In genomic region chr4:40200881-40201797, GRCh38 we compare ENCODE assay signal across 9 cellular contexts. TPM values are rescaled to one million over a fixed set of nuclear protein-coding genes. Genes with fewer than 3 reads are reported as not detected.
A peak's percentile ranks its signal among the peaks of the same experiment; 100 is the strongest.
DNase-seq lines count a peak whose midpoint lies in the region; ATAC-seq and TF ChIP-seq lines count a peak whose summit lies in the region.
"Had no signal": no experiment of that assay in that cellular context is flagged by ENCODE, and none has a peak within 500 bp of the region (broad histone marks: within the 10 kb centered on the region; RNA-seq: fewer than 3 reads in every experiment).

No MANE protein-coding gene starts in this region.

- H3K9ac ChIP-seq in MM.1S (ENCODE audit: low read length) (peak overlapping the region; percentile 95), mesendoderm (ENCODE audit: low read length) (no peak overlapping the region)

- H3K79me2 ChIP-seq in MM.1S (ENCODE audit: low read length) = peaks cover 97% of the 10 kb centered on the region
- H3K79me2 ChIP-seq in mesendoderm (ENCODE audit: control insufficient read depth, insufficient read depth, low read length) = no peaks in the 10 kb centered on the region

- peak overlapping the region; percentile 93 for H3K4me3 Mint-ChIP-seq in activated CD8-positive, alpha-beta T cell treated with anti-CD3 and anti-CD28 coated beads, Interleukin-2, amount 10 ng/mL, durations not matched to agents 7 days and 5 days
- H3K4me3 Mint-ChIP-seq in natural killer cell treated with Interleukin-12 subunit alpha and Interleukin-12 subunit beta and Interleukin-15 and Interleukin-18, amount 100 ng/mL, for 72 hours = peak overlapping the region; percentile 99
- H3K4me3 Mint-ChIP-seq in progenitor cell of endocrine pancreas (ENCODE audit: low read depth) = no peak overlapping the region

- POLR2A ChIA-PET in activated CD8-positive, alpha-beta T cell treated with anti-CD3 and anti-CD28 coated beads, Interleukin-2, amount 10 ng/mL, durations not matched to agents 7 days and 5 days (lab: Charles Lee) = interaction anchor here (0.5 to 18.3 kb wide), 19 partner anchors 6 to 503 kb away, joined by 3 to 517 read pairs (median 10); partner anchors contain the start of genes N4BP2, RHOH and UBE2K

- H3K9me3 Mint-ChIP-seq in activated CD8-positive, alpha-beta T cell treated with anti-CD3 and anti-CD28 coated beads, Interleukin-2, amount 10 ng/mL, durations not matched to agents 7 days and 5 days (ENCODE audit: insufficient read depth) = no peaks in the 10 kb centered on the region
- H3K9me3 Mint-ChIP-seq in natural killer cell treated with Interleukin-12 subunit alpha and Interleukin-12 subunit beta and Interleukin-15 and Interleukin-18, amount 100 ng/mL, for 72 hours = no peaks in the 10 kb centered on the region
- H3K9me3 Mint-ChIP-seq in progenitor cell of endocrine pancreas (ENCODE audit: low read depth) = no peaks in the 10 kb centered on the region

- TF ChIP-seq CTCF in GM12865 (IDR thresholded peaks at IDR 0.05; ENCODE audit: insufficient read depth, low read depth, low read length, missing control alignments) (no peak), MM.1S (IDR thresholded peaks at IDR 0.05; ENCODE audit: low read length) (no peak), progenitor cell of endocrine pancreas (IDR thresholded peaks at IDR 0.05; ENCODE audit: unreplicated experiment) (no peak)

- H4K5ac ChIP-seq in mesendoderm (ENCODE audit: low read length) = no peak overlapping the region

- H3K4me2 ChIP-seq in MM.1S (ENCODE audit: low read depth, low read length) (peak overlapping the region; percentile 92), mesendoderm (ENCODE audit: low read length) (no peak overlapping the region)

- WGBS in mesendoderm (ENCODE audit: extremely low coverage, insufficient coverage, low lambda C conversion rate) = no CpG with 5 or more reads among the region's 13 CpGs

- no peaks in the 10 kb centered on the region for H3K79me1 ChIP-seq in mesendoderm (ENCODE audit: low read length)

- H2BK120ac ChIP-seq in mesendoderm (ENCODE audit: low read depth, low read length) = no peak overlapping the region

- H3K27ac Mint-ChIP-seq in activated CD8-positive, alpha-beta T cell treated with anti-CD3 and anti-CD28 coated beads, Interleukin-2, amount 10 ng/mL, durations not matched to agents 7 days and 5 days = peak overlapping the region; percentile 96
- peak overlapping the region; percentile 98 for H3K27ac Mint-ChIP-seq in natural killer cell treated with Interleukin-12 subunit alpha and Interleukin-12 subunit beta and Interleukin-15 and Interleukin-18, amount 100 ng/mL, for 72 hours
- H3K27ac Mint-ChIP-seq in progenitor cell of endocrine pancreas = no peak overlapping the region

- CTCF ChIA-PET in activated CD8-positive, alpha-beta T cell treated with anti-CD3 and anti-CD28 coated beads, Interleukin-2, amount 10 ng/mL, durations not matched to agents 7 days and 5 days (lab: Charles Lee) = interaction anchor here (0.9 to 11.9 kb wide), 9 partner anchors 10 to 116 kb away, joined by 3 to 149 read pairs (median 10); no protein-coding TSS in a partner anchor

- H2BK5ac ChIP-seq in mesendoderm (ENCODE audit: low read length) = no peak overlapping the region

- no peaks in the 10 kb centered on the region for H3K9me2 ChIP-seq in MM.1S (replicated peaks; ENCODE audit: insufficient read depth, low read length)

- peaks cover 91% of the 10 kb centered on the region for H3F3A ChIP-seq in MM.1S (ENCODE audit: insufficient read depth, low read length)

- H3K4me1 ChIP-seq in MM.1S (ENCODE audit: low read length) (peaks cover 16% of the 10 kb centered on the region), mesendoderm (ENCODE audit: control insufficient read depth, low read depth, low read length) (peaks cover 10% of the 10 kb centered on the region)

- H4K20me1 ChIP-seq in MM.1S (ENCODE audit: insufficient read depth, low read length) = peaks cover 1% of the 10 kb centered on the region; the same call in 1 of the 2 replicates

- peaks cover 35% of the 10 kb centered on the region for H3K4me1 Mint-ChIP-seq in activated CD8-positive, alpha-beta T cell treated with anti-CD3 and anti-CD28 coated beads, Interleukin-2, amount 10 ng/mL, durations not matched to agents 7 days and 5 days (ENCODE audit: low read depth)
- peaks cover 61 to 85% of the 10 kb centered on the region in 2 donors for H3K4me1 Mint-ChIP-seq in natural killer cell treated with Interleukin-12 subunit alpha and Interleukin-12 subunit beta and Interleukin-15 and Interleukin-18, amount 100 ng/mL, for 72 hours (ENCODE audit: low read depth in 2 of 2)
- peaks cover 11% of the 10 kb centered on the region for H3K4me1 Mint-ChIP-seq in progenitor cell of endocrine pancreas (ENCODE audit: low read depth)

- peak overlapping the region; percentile 97 for H3K27ac ChIP-seq in MM.1S (ENCODE audit: low read length)
- H3K27ac ChIP-seq in mesendoderm (ENCODE audit: low read depth, low read length) = no peak overlapping the region

- H4K8ac ChIP-seq in mesendoderm (ENCODE audit: low read depth, low read length) = no peak overlapping the region

- H2AFZ ChIP-seq in MM.1S (ENCODE audit: low read length) = no peak overlapping the region

- peak; percentile 73 for DNase-seq in GM12865 (ENCODE audit: low read depth)
- DNase-seq in MM.1S = peak; percentile 40
- peak; percentile 45 for DNase-seq in activated CD8-positive, alpha-beta T cell treated with anti-CD3 and anti-CD28 coated beads, Interleukin-2, amount 10 ng/mL, durations not matched to agents 7 days and 5 days
- no peak for DNase-seq in natural killer cell treated with Interleukin-12 subunit alpha and Interleukin-12 subunit beta and Interleukin-15 and Interleukin-18, amount 100 ng/mL, for 72 hours (ENCODE audit: low spot score)
- no peak for DNase-seq in effector CD8-positive, alpha-beta T cell (lab: John Stamatoyannopoulos, UW)
- DNase-seq in progenitor cell of endocrine pancreas (ENCODE audit: low spot score, unreplicated experiment) = no peak
- no peak for DNase-seq in mesendoderm
- DNase-seq: NCI-H1105 had no signal

- H2BK15ac ChIP-seq in mesendoderm (replicated peaks; ENCODE audit: low read depth) = no peak overlapping the region

- H3K36me3 Mint-ChIP-seq in activated CD8-positive, alpha-beta T cell treated with anti-CD3 and anti-CD28 coated beads, Interleukin-2, amount 10 ng/mL, durations not matched to agents 7 days and 5 days (ENCODE audit: low read depth) = peaks cover 90% of the 10 kb centered on the region
- peaks cover 39% of the 10 kb centered on the region for H3K36me3 Mint-ChIP-seq in natural killer cell treated with Interleukin-12 subunit alpha and Interleukin-12 subunit beta and Interleukin-15 and Interleukin-18, amount 100 ng/mL, for 72 hours
- H3K36me3 Mint-ChIP-seq in progenitor cell of endocrine pancreas (ENCODE audit: insufficient read depth) = no peaks in the 10 kb centered on the region

- H3K23ac ChIP-seq in mesendoderm (ENCODE audit: low read length) = no peak overlapping the region

- no peak overlapping the region for H3K18ac ChIP-seq in mesendoderm (ENCODE audit: low read length)

- H3K36me3 ChIP-seq in MM.1S (replicated peaks; ENCODE audit: insufficient read depth, low read length) (peaks cover 3% of the 10 kb centered on the region; the same call in 1 of the 2 replicates), mesendoderm (ENCODE audit: control insufficient read depth, insufficient read depth, low read length) (no peaks in the 10 kb centered on the region)

- H3K4me3 ChIP-seq in GM12865 (ENCODE audit: low read depth, low read length) (peak overlapping the region; percentile 87), MM.1S (ENCODE audit: low read length) (peak overlapping the region; percentile 83), mesendoderm (ENCODE audit: low read length) (no peak overlapping the region)

- no peaks in the 10 kb centered on the region for H3K9me3 ChIP-seq in MM.1S (replicated peaks; ENCODE audit: insufficient read depth, low read length)

- H3K27me3 Mint-ChIP-seq in activated CD8-positive, alpha-beta T cell treated with anti-CD3 and anti-CD28 coated beads, Interleukin-2, amount 10 ng/mL, durations not matched to agents 7 days and 5 days (ENCODE audit: low read depth) = no peaks in the 10 kb centered on the region
- H3K27me3 Mint-ChIP-seq in natural killer cell treated with Interleukin-12 subunit alpha and Interleukin-12 subunit beta and Interleukin-15 and Interleukin-18, amount 100 ng/mL, for 72 hours = no peaks in the 10 kb centered on the region
- H3K27me3 Mint-ChIP-seq in progenitor cell of endocrine pancreas = no peaks in the 10 kb centered on the region

- no peak overlapping the region for H2AK5ac ChIP-seq in mesendoderm (ENCODE audit: low read length)

- H3K4ac ChIP-seq in mesendoderm (ENCODE audit: low read depth, low read length) = no peak overlapping the region

- ATAC-seq in activated CD8-positive, alpha-beta T cell treated with anti-CD3 and anti-CD28 coated beads, Interleukin-2, amount 10 ng/mL, durations not matched to agents 7 days and 5 days = peak; percentile 32
- ATAC-seq in natural killer cell treated with Interleukin-12 subunit alpha and Interleukin-12 subunit beta and Interleukin-15 and Interleukin-18, amount 100 ng/mL, for 72 hours = peak; percentile 62 to 74
- no peak for ATAC-seq in GM21526 (IDR thresholded peaks at IDR 0.05; ENCODE audit: low FRiP score, unreplicated experiment)

- H3K27me3 ChIP-seq in MM.1S (replicated peaks; ENCODE audit: insufficient read depth, low read length) = no peaks in the 10 kb centered on the region
- H3K27me3 ChIP-seq in mesendoderm (ENCODE audit: insufficient read depth, low read length, poor library complexity) = no peaks in the 10 kb centered on the region

- no peak overlapping the region for H3K56ac ChIP-seq in mesendoderm (ENCODE audit: low read length)

RNA-seq across cellular contexts. Expression of gene RHOH, which starts 4.3 kb away (rescaled TPM):
- 100 to 1,000 TPM; 147 to 159 TPM for total RNA-seq in activated CD8-positive, alpha-beta T cell treated with anti-CD3 and anti-CD28 coated beads, Interleukin-2, amount 10 ng/mL, durations not matched to agents 7 days and 5 days
- total RNA-seq in natural killer cell treated with Interleukin-12 subunit alpha and Interleukin-12 subunit beta and Interleukin-15 and Interleukin-18, amount 100 ng/mL, for 72 hours = 100 to 1,000 TPM; 140 to 169 TPM
- 4.5 and 5.5 TPM in 2 replicates for total RNA-seq in progenitor cell of endocrine pancreas
- polyA plus RNA-seq in mesendoderm (2013, experiment 1 of 2) = 1.1 TPM
- 0.90 TPM for polyA plus RNA-seq in mesendoderm (2013, experiment 2 of 2)

Comparison
In these comparisons a context has a peak if more than half of its experiments do, and no peak if none do; other contexts are left out.
1. DNase-seq: peak in GM12865 (single experiment), MM.1S (single experiment) and activated CD8-positive, alpha-beta T cell treated with anti-CD3 and anti-CD28 coated beads, Interleukin-2, amount 10 ng/mL, durations not matched to agents 7 days and 5 days (single experiment); none in natural killer cell treated with Interleukin-12 subunit alpha and Interleukin-12 subunit beta and Interleukin-15 and Interleukin-18, amount 100 ng/mL, for 72 hours (single experiment), effector CD8-positive, alpha-beta T cell (single experiment), progenitor cell of endocrine pancreas (single experiment) and mesendoderm (single experiment).
2. RNA of gene RHOH, which starts 4.3 kb away (total RNA-seq): 140 to 169 TPM in natural killer cell treated with Interleukin-12 subunit alpha and Interleukin-12 subunit beta and Interleukin-15 and Interleukin-18, amount 100 ng/mL, for 72 hours and 147 to 159 TPM in activated CD8-positive, alpha-beta T cell treated with anti-CD3 and anti-CD28 coated beads, Interleukin-2, amount 10 ng/mL, durations not matched to agents 7 days and 5 days; 4.5 to 5.5 TPM in progenitor cell of endocrine pancreas; every median in the first group is over 10 times any median in the second.